Comparison of ENCODE assay signal across 9 cellular contexts in genomic region chr3:56928379-56929068, GRCh38.
DNase-seq lines count a peak whose midpoint lies in the region; ATAC-seq and TF ChIP-seq lines count a peak whose summit lies in the region.
"Had no signal": no experiment of that assay in that cellular context is flagged by ENCODE, and none has a peak within 500 bp of the region (broad histone marks: within the 10 kb centered on the region; RNA-seq: fewer than 3 reads in every experiment).

No MANE protein-coding gene starts in this region.

- ATAC-seq in right cardiac atrium, result peak; percentile 59 to 87

- DNase-seq in stimulated activated CD4-positive, alpha-beta T cell treated with anti-CD3 and anti-CD28 coated beads, Interleukin-15, amount 100 ng/mL, for 24 hours, result peak; percentile 11
- DNase-seq in stimulated activated CD4-positive, alpha-beta T cell treated with anti-CD3 and anti-CD28 coated beads, Interleukin-1b, Interleukin-23, amount 100 ng/mL, for 48 hours, result no peak
- DNase-seq in SKM-1 treated with dmso at 0.1 percent for 144 hours (lab: John Stamatoyannopoulos, UW; ENCODE audit: unreplicated experiment) (peak; percentile 43), right cardiac atrium (no peak), uterus (no peak), putamen (ENCODE audit: low spot score) (no peak), Ammon's horn (ENCODE audit: low spot score) (no peak), spleen (no peak)
- DNase-seq: KBM-7 had no signal

- WGBS in right cardiac atrium, result 54% methylated on average over 3 of the region's 3 CpGs
- 30 to 49% (median 40%) methylated on average over 3 of the region's 3 CpGs for WGBS in spleen, 5 donors

- no peaks in the 10 kb centered on the region for H3K9me3 ChIP-seq in right cardiac atrium (ENCODE audit: control insufficient read depth, low read length)
- no peaks in the 10 kb centered on the region for H3K9me3 ChIP-seq in uterus
- peaks cover 0 to 5% (median 2%) of the 10 kb centered on the region in 8 donors for H3K9me3 ChIP-seq in spleen

- peaks cover 18% of the 10 kb centered on the region for H3K4me1 ChIP-seq in right cardiac atrium (ENCODE audit: control insufficient read depth, insufficient read depth, low read length)
- peaks cover 12 to 35% of the 10 kb centered on the region in 2 donors for H3K4me1 ChIP-seq in uterus
- peaks cover 13 to 45% (median 29%) of the 10 kb centered on the region in 6 donors for H3K4me1 ChIP-seq in spleen

- H3K27ac ChIP-seq in right cardiac atrium (ENCODE audit: low read length) (peak overlapping the region; percentile 50), uterus (peak overlapping the region; percentile 10 to 83), spleen (peak overlapping the region in 4 of 8 donors; percentile 10 to 53 (median 22))

- H3K27me3 ChIP-seq in right cardiac atrium (ENCODE audit: control insufficient read depth, insufficient read depth) (no peaks in the 10 kb centered on the region), uterus (no peaks in the 10 kb centered on the region), spleen (replicated peaks in 1 of 7) (no peaks in the 10 kb centered on the region)

- TF ChIP-seq POLR2A in uterus (IDR thresholded peaks at IDR 0.05) (no peak), spleen (IDR thresholded peaks at IDR 0.05) (no peak)

- H3K36me3 ChIP-seq in uterus (no peaks in the 10 kb centered on the region), spleen (no peaks in the 10 kb centered on the region)

- no peak for TF ChIP-seq CTCF in uterus (IDR thresholded peaks at IDR 0.05)
- no peak for TF ChIP-seq CTCF in spleen (IDR thresholded peaks at IDR 0.05 in 8 of 11, conservative IDR thresholded peaks at IDR 0.05 in 3 of 11)

- intact Hi-C loops in right cardiac atrium (cut with DNase I), result loop anchor here in 1 of 4 donors (10.0 kb wide), 1 partner anchor 56 kb away; no protein-coding TSS in a partner anchor
- intact Hi-C loops in uterus (cut with DNase I; ENCODE audit: low total_unique reads), result no loop called here
- intact Hi-C loops in spleen (cut with DNase I; ENCODE audit: low total_unique reads), result no loop called here

- no peak overlapping the region for H3K4me3 ChIP-seq in right cardiac atrium (ENCODE audit: low read length)
- H3K4me3 ChIP-seq in uterus, result no peak overlapping the region
- no peak overlapping the region for H3K4me3 ChIP-seq in spleen

Comparison
In these comparisons a context has a peak if more than half of its experiments do, and no peak if none do; other contexts are left out.
1. DNase-seq: peak in stimulated activated CD4-positive, alpha-beta T cell treated with anti-CD3 and anti-CD28 coated beads, Interleukin-15, amount 100 ng/mL, for 24 hours (single experiment) and SKM-1 treated with dmso at 0.1 percent for 144 hours (single experiment); none in stimulated activated CD4-positive, alpha-beta T cell treated with anti-CD3 and anti-CD28 coated beads, Interleukin-1b, Interleukin-23, amount 100 ng/mL, for 48 hours (single experiment), right cardiac atrium (0 of 3), uterus (0 of 2), putamen (single experiment), Ammon's horn (single experiment) and spleen (single experiment).